2 cellular contexts compared by ENCODE assay signal in genomic region chr1:11882814-11883538, GRCh38.
TF ChIP-seq lines count a peak whose summit lies in the region.

No MANE protein-coding gene starts in this region.

TF ChIP-seq in WTC11, 78 proteins besides CTCF, POLR2A, EP300 and RAD21:
- TF ChIP-seq USF1 (CRISPR knock-in tag; IDR thresholded peaks at IDR 0.05): peak; percentile 75
- 0 out of 2 replicates have a peak, but pooled peaks have one; percentile 13 for TF ChIP-seq ZNF423 (CRISPR knock-in tag; IDR thresholded peaks at IDR 0.05)
- TF ChIP-seq TEAD4 (CRISPR knock-in tag; IDR thresholded peaks at IDR 0.05): peak; percentile 80; the same call in 1 of the 2 replicates
- no peak for TF ChIP-seq FOXJ3 (CRISPR knock-in tag; IDR thresholded peaks at IDR 0.05; ENCODE audit: borderline replicate concordance)
- TF ChIP-seq MAX (CRISPR knock-in tag; IDR thresholded peaks at IDR 0.05): peak; percentile 50; the same call in 1 of the 2 replicates
- no peak for TF ChIP-seq TCF7 (CRISPR knock-in tag; IDR thresholded peaks at IDR 0.05; ENCODE audit: low read depth)

TF ChIP-seq in HepG2, 621 proteins besides CTCF, POLR2A, EP300 and RAD21 (continues in another document):
- TF ChIP-seq ZNF101 (CRISPR knock-in tag; IDR thresholded peaks at IDR 0.05; ENCODE audit: borderline replicate concordance, low read depth) (no peak), SOX13 (IDR thresholded peaks at IDR 0.05) (no peak), SOX13 (CRISPR knock-in tag; conservative IDR thresholded peaks at IDR 0.05 in 1 of 2, IDR thresholded peaks at IDR 0.05 in 1 of 2) (0 out of 4 replicates have a peak, but pooled peaks of 1 of the 2 experiments have one; percentile 4), ZNF670 (CRISPR knock-in tag; IDR thresholded peaks at IDR 0.05; ENCODE audit: borderline replicate concordance) (peak; percentile 40; the same call in 1 of the 2 replicates), ZMYM3 (CRISPR knock-in tag; IDR thresholded peaks at IDR 0.05) (0 out of 2 replicates have a peak, but pooled peaks have one; percentile 14), HDAC1 (CRISPR knock-in tag; IDR thresholded peaks at IDR 0.05) (0 out of 2 replicates have a peak, but pooled peaks have one; percentile 30), BCL3 (CRISPR knock-in tag; IDR thresholded peaks at IDR 0.05) (0 out of 2 replicates have a peak, but pooled peaks have one; percentile 55), RARA (CRISPR knock-in tag; IDR thresholded peaks at IDR 0.05) (peak; percentile 69), ZBTB38 (CRISPR knock-in tag; IDR thresholded peaks at IDR 0.05) (0 out of 2 replicates have a peak, but pooled peaks have one; percentile 21), GABPB1 (CRISPR knock-in tag; IDR thresholded peaks at IDR 0.05) (peak; percentile 40), BRD4 (CRISPR knock-in tag; IDR thresholded peaks at IDR 0.05) (no peak), SP5 (CRISPR knock-in tag; IDR thresholded peaks at IDR 0.05; ENCODE audit: borderline replicate concordance, low read depth) (0 out of 2 replicates have a peak, but pooled peaks have one; percentile 25), UBTF (CRISPR knock-in tag; IDR thresholded peaks at IDR 0.05) (peak; percentile 35; the same call in 1 of the 2 replicates), ZNF768 (CRISPR knock-in tag; IDR thresholded peaks at IDR 0.05) (no peak), ARID3A (IDR thresholded peaks at IDR 0.05; ENCODE audit: low read depth, low read length) (no peak), PATZ1 (CRISPR knock-in tag; IDR thresholded peaks at IDR 0.05) (peak; percentile 30; the same call in 1 of the 2 replicates), ZNF687 (CRISPR knock-in tag; IDR thresholded peaks at IDR 0.05) (peak; percentile 86), ZNF274 (CRISPR knock-in tag; IDR thresholded peaks at IDR 0.05) (0 out of 2 replicates have a peak, but pooled peaks have one; percentile 32), NPAS2 (CRISPR knock-in tag; IDR thresholded peaks at IDR 0.05; ENCODE audit: borderline replicate concordance) (no peak), MED1 (CRISPR knock-in tag; IDR thresholded peaks at IDR 0.05) (0 out of 2 replicates have a peak, but pooled peaks have one; percentile 23), ZFX (CRISPR knock-in tag; IDR thresholded peaks at IDR 0.05; ENCODE audit: low read depth) (peak; percentile 50), ZSCAN25 (CRISPR knock-in tag; IDR thresholded peaks at IDR 0.05) (peak; percentile 38; the same call in 1 of the 2 replicates), GMEB1 (CRISPR knock-in tag; IDR thresholded peaks at IDR 0.05; ENCODE audit: borderline replicate concordance) (0 out of 2 replicates have a peak, but pooled peaks have one; percentile 36), TEAD3 (CRISPR knock-in tag; optimal IDR thresholded peaks at IDR 0.05; ENCODE audit: borderline replicate concordance) (peak; percentile 89), ZNF772 (CRISPR knock-in tag; IDR thresholded peaks at IDR 0.05) (0 out of 2 replicates have a peak, but pooled peaks have one; percentile 45), SALL1 (CRISPR knock-in tag; IDR thresholded peaks at IDR 0.05) (peak; percentile 28; the same call in 1 of the 2 replicates), ZNF292 (CRISPR knock-in tag; IDR thresholded peaks at IDR 0.05; ENCODE audit: borderline replicate concordance, low read depth) (peak; percentile 25; the same call in 1 of the 2 replicates), GABPA (IDR thresholded peaks at IDR 0.05; ENCODE audit: low read depth, low read length) (no peak), GABPA (CRISPR knock-in tag; IDR thresholded peaks at IDR 0.05; ENCODE audit: low read depth) (peak; percentile 22; the same call in 1 of the 2 replicates), ZNF496 (CRISPR knock-in tag; IDR thresholded peaks at IDR 0.05; ENCODE audit: insufficient replicate concordance) (no peak)
- TF ChIP-seq, protein P1, sequence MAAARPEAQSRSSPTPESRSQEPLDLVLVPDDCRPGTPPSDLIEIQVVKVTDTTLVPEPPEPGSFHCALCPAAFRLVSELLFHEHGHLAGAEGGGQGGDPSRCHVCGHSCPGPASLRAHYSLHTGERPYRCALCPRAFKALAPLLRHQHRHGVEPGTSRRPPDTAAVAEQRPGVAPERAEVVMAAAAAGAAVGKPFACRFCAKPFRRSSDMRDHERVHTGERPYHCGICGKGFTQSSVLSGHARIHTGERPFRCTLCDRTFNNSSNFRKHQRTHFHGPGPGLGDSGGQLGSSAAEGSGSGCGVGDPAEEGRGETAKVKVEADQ (CRISPR knock-in tag; IDR thresholded peaks at IDR 0.05; ENCODE audit: borderline replicate concordance): 0 out of 2 replicates have a peak, but pooled peaks have one; percentile 21
- TF ChIP-seq, protein P2, sequence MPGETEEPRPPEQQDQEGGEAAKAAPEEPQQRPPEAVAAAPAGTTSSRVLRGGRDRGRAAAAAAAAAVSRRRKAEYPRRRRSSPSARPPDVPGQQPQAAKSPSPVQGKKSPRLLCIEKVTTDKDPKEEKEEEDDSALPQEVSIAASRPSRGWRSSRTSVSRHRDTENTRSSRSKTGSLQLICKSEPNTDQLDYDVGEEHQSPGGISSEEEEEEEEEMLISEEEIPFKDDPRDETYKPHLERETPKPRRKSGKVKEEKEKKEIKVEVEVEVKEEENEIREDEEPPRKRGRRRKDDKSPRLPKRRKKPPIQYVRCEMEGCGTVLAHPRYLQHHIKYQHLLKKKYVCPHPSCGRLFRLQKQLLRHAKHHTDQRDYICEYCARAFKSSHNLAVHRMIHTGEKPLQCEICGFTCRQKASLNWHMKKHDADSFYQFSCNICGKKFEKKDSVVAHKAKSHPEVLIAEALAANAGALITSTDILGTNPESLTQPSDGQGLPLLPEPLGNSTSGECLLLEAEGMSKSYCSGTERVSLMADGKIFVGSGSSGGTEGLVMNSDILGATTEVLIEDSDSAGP (CRISPR knock-in tag; IDR thresholded peaks at IDR 0.05; ENCODE audit: borderline replicate concordance): 0 out of 2 replicates have a peak, but pooled peaks have one; percentile 13
- TF ChIP-seq, protein P3, sequence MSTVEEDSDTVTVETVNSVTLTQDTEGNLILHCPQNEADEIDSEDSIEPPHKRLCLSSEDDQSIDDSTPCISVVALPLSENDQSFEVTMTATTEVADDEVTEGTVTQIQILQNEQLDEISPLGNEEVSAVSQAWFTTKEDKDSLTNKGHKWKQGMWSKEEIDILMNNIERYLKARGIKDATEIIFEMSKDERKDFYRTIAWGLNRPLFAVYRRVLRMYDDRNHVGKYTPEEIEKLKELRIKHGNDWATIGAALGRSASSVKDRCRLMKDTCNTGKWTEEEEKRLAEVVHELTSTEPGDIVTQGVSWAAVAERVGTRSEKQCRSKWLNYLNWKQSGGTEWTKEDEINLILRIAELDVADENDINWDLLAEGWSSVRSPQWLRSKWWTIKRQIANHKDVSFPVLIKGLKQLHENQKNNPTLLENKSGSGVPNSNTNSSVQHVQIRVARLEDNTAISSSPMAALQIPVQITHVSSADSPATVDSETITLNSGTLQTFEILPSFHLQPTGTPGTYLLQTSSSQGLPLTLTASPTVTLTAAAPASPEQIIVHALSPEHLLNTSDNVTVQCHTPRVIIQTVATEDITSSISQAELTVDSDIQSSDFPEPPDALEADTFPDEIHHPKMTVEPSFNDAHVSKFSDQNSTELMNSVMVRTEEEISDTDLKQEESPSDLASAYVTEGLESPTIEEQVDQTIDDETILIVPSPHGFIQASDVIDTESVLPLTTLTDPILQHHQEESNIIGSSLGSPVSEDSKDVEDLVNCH (CRISPR knock-in tag; IDR thresholded peaks at IDR 0.05): no peak
